19 cellular contexts compared by ENCODE assay signal in the genomic region with DNA sequence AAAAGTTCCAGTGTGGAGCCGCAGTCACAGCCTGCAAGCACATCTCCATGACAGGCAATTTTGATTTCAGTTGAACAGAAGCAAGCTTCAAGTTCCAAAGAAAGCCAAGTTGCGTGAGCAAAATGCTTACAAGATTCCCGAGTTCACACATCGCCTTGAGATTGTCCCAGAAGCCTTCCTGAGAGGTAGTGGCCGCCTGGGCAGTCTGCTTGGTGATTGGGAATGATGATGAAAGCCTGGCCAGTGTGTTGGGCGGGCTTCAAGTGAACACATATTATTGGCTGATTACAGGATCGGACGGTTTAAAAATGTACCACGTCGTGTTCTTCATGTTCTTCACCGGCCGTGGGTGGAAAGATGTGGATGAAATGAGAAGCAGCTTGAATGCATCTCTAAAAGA.
DNase-seq lines count a peak whose midpoint lies in the region; TF ChIP-seq lines count a peak whose summit lies in the region.
"Had no signal": no experiment of that assay in that cellular context is flagged by ENCODE, and none has a peak within 500 bp of the region (broad histone marks: within the 10 kb centered on the region; RNA-seq: fewer than 3 reads in every experiment).

No MANE protein-coding gene starts in this region.

- H4K20me1 ChIP-seq in SK-N-SH (ENCODE audit: insufficient read depth), result no peaks in the 10 kb centered on the region
- H4K20me1 ChIP-seq in osteoblast (ENCODE audit: insufficient read depth, low read length), result no peaks in the 10 kb centered on the region

- WGBS in SK-N-SH (ENCODE audit: low lambda C conversion rate), result 30% methylated on average over 12 of the region's 12 CpGs
- WGBS in spleen, 5 donors, result 77 to 89% (median 87%) methylated on average over 12 of the region's 12 CpGs

- TF ChIP-seq CTCF in Peyer's patch (IDR thresholded peaks at IDR 0.05), result no peak
- TF ChIP-seq CTCF in SK-N-SH (IDR thresholded peaks at IDR 0.05), result no peak
- TF ChIP-seq CTCF in spleen (IDR thresholded peaks at IDR 0.05 in 8 of 11, conservative IDR thresholded peaks at IDR 0.05 in 3 of 11), result no peak
- no peak for TF ChIP-seq CTCF in osteoblast (IDR thresholded peaks at IDR 0.05; ENCODE audit: extremely low read depth, low read depth, low read length)

- in situ Hi-C loops in KBM-7 (cut with MboI; ENCODE audit: low pct_unique_long_range_greater_than_20kb, low sequenced_read_pairs), result no loop called here

- H3K27me3 ChIP-seq in Peyer's patch, result no peaks in the 10 kb centered on the region
- no peaks in the 10 kb centered on the region for H3K27me3 ChIP-seq in SK-N-SH (ENCODE audit: insufficient read depth)
- H3K27me3 ChIP-seq in spleen (replicated peaks in 1 of 7), result peaks cover 0 to 82% (median 11%) of the 10 kb centered on the region in 7 donors
- no peaks in the 10 kb centered on the region for H3K27me3 ChIP-seq in osteoblast (ENCODE audit: insufficient read depth, low read length)

- H3K9ac ChIP-seq in SK-N-SH, result peak overlapping the region; percentile 51

- no peak for TF ChIP-seq EP300 in SK-N-SH (IDR thresholded peaks at IDR 0.05; ENCODE audit: borderline replicate concordance in 1 of 2, low read depth in 1 of 2, low read length in 1 of 2)

- peaks cover 29% of the 10 kb centered on the region for H3K79me2 ChIP-seq in SK-N-SH (ENCODE audit: insufficient read depth)
- no peaks in the 10 kb centered on the region for H3K79me2 ChIP-seq in osteoblast (ENCODE audit: insufficient read depth, low read length)

- H3K9me2 ChIP-seq in SK-N-SH, result no peaks in the 10 kb centered on the region

- peaks cover 42% of the 10 kb centered on the region for H3F3A ChIP-seq in SK-N-SH (replicated peaks; ENCODE audit: insufficient read depth)

- TF ChIP-seq POLR2A in Peyer's patch (IDR thresholded peaks at IDR 0.05) (no peak), spleen (IDR thresholded peaks at IDR 0.05) (no peak)

- CTCF ChIA-PET in SK-N-SH (lab: Yijun Ruan, JAX), result no interaction called here

- H3K4me3 ChIP-seq in Peyer's patch (no peak overlapping the region), SK-N-SH (ENCODE audit: low read depth in 2 of 2, low read length in 1 of 2) (peak overlapping the region in 1 of 2 experiments; percentile 64; a peak in 2 of 4 replicates), spleen (no peak overlapping the region), osteoblast (ENCODE audit: insufficient read depth, low read length) (no peak overlapping the region)
- H3K4me3 ChIP-seq: GM12878, HAP-1 had no signal

- no peak for TF ChIP-seq RAD21 in SK-N-SH (IDR thresholded peaks at IDR 0.05; ENCODE audit: low read length)

- no peaks in the 10 kb centered on the region for H3K4me1 ChIP-seq in Peyer's patch
- peaks cover 3 to 11% of the 10 kb centered on the region in 2 experiments; a peak in 2 of 4 replicates for H3K4me1 ChIP-seq in SK-N-SH (ENCODE audit: control insufficient read depth in 1 of 2, insufficient read depth in 2 of 2, low read depth in 1 of 2, low read length in 1 of 2)
- H3K4me1 ChIP-seq in spleen, result peaks cover 0 to 9% (median 0%) of the 10 kb centered on the region in 6 donors
- H3K4me1 ChIP-seq in osteoblast (ENCODE audit: insufficient read depth, low read length), result peaks cover 14% of the 10 kb centered on the region
- H3K4me1 ChIP-seq: BE2C, HAP-1 had no signal

- H3K27ac ChIP-seq in Peyer's patch, result no peak overlapping the region
- H3K27ac ChIP-seq in SK-N-SH (ENCODE audit: low read depth in 2 of 2, low read length in 1 of 2), result peak overlapping the region in 1 of 2 experiments; percentile 42; a peak in 2 of 4 replicates
- no peak overlapping the region for H3K27ac ChIP-seq in spleen
- no peak overlapping the region for H3K27ac ChIP-seq in osteoblast (ENCODE audit: low read depth, low read length)

- no peaks in the 10 kb centered on the region for H3K9me3 ChIP-seq in Peyer's patch
- no peaks in the 10 kb centered on the region for H3K9me3 ChIP-seq in SK-N-SH
- peaks cover 0 to 5% (median 0%) of the 10 kb centered on the region in 8 donors for H3K9me3 ChIP-seq in spleen
- no peaks in the 10 kb centered on the region for H3K9me3 ChIP-seq in osteoblast (ENCODE audit: low read depth, low read length)
- H3K9me3 ChIP-seq: BE2C, HAP-1 had no signal

- POLR2A ChIA-PET in SK-N-SH (lab: Yijun Ruan, JAX), result no interaction called here

- intact Hi-C loops in spleen (cut with DNase I; ENCODE audit: low total_unique reads), result no loop called here

- peak overlapping the region; percentile 86 for H3K4me2 ChIP-seq in SK-N-SH
- no peak overlapping the region for H3K4me2 ChIP-seq in osteoblast (ENCODE audit: insufficient read depth, low read length)

- H3K36me3 ChIP-seq in Peyer's patch (no peaks in the 10 kb centered on the region), SK-N-SH (replicated peaks in 1 of 2; ENCODE audit: control insufficient read depth in 1 of 2, insufficient read depth in 2 of 2, low read length in 1 of 2) (no peaks in the 10 kb centered on the region), spleen (no peaks in the 10 kb centered on the region), osteoblast (ENCODE audit: insufficient read depth, low read length) (no peaks in the 10 kb centered on the region)
- H3K36me3 ChIP-seq: BE2C, HAP-1 had no signal

- DNase-seq in Peyer's patch (peak in 2 of 3 donors; percentile 11 to 24), SK-N-SH (no peak), mesenteric fat pad (ENCODE audit: low spot score) (peak; percentile 53), spleen (peak; percentile 31), occipital lobe (lab: John Stamatoyannopoulos, UW) (no peak), osteoblast (ENCODE audit: insufficient read length, low spot score, missing footprints) (no peak), KBM-7 (no peak)
- DNase-seq: ACHN; BE2C; C1 segment of cervical spinal cord; CD4-positive, CD25-positive, alpha-beta regulatory T cell; CD8-positive, alpha-beta memory T cell; COR-L47; DMS 273 treated with DMSO at 0.1 percent for 48 hours; DMS53; DND-41; EL had no signal

- H2AFZ ChIP-seq in SK-N-SH (ENCODE audit: low read depth), result peak overlapping the region; percentile 63; the same call in 1 of the 2 replicates
- H2AFZ ChIP-seq in osteoblast (ENCODE audit: low read length), result no peak overlapping the region

TF ChIP-seq in SK-N-SH, 30 proteins besides CTCF, POLR2A, EP300 and RAD21:
- TF ChIP-seq TCF12 (IDR thresholded peaks at IDR 0.05), result no peak
- TF ChIP-seq, protein P1, sequence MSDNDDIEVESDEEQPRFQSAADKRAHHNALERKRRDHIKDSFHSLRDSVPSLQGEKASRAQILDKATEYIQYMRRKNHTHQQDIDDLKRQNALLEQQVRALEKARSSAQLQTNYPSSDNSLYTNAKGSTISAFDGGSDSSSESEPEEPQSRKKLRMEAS (IDR thresholded peaks at IDR 0.05; ENCODE audit: low read depth), result 0 out of 2 replicates have a peak, but pooled peaks have one; percentile 17

Comparison
In these comparisons a context has a peak if more than half of its experiments do, and no peak if none do; other contexts are left out.
1. DNase-seq: peak in Peyer's patch (2 of 3), mesenteric fat pad (single experiment) and spleen (single experiment); none in SK-N-SH (single experiment), occipital lobe (single experiment), osteoblast (single experiment) and KBM-7 (single experiment).